Comparison of ENCODE assay signal across 8 cellular contexts in the genomic region with DNA sequence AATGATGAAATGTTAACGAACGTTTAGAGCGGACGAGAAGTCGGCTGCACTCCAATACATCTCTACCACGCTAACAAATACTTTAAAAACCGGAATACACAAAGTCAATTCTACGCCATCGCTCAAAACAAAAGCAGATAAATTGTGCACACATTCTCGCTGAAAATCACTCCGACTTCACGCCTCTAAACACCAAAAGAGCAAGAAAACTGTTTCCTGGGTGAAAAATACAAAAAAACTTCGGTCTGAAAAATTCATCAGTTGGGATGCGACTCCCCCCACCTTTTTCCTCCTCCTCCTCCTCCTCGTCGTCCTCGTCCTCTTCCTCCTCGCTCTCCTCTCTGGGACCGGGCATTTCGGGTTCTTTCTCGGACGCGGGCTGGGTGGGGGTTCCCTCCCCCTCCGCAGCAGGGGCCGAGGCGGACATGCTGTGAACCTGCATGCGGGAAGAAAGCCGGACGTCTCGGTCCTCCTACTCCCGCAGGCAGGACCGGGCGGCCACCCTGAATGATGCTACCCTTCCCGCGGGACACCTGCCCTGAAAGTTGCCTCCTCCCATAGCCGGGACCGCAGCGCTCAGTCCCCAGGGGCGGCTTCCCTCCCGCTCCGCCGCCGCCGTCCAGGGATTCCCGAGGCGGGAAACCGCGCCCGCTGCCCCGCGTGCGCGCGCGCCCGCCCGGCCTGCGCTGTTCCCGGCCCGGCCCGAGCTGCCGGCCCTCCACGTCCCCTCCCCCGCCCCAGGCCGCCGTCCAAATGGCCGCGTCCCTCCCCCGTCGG. TPM values are rescaled to one million over a fixed set of nuclear protein-coding genes. Genes with fewer than 3 reads are reported as not detected.
A peak's percentile ranks its signal among the peaks of the same experiment; 100 is the strongest.
DNase-seq lines count a peak whose midpoint lies in the region; ATAC-seq and TF ChIP-seq lines count a peak whose summit lies in the region.

No MANE protein-coding gene starts in this region.

- peak overlapping the region; percentile 76 for H3K27ac ChIP-seq in CD4-positive, alpha-beta memory T cell (ENCODE audit: low read depth, low read length)
- H3K27ac ChIP-seq in SK-N-MC, result peak overlapping the region; percentile 84
- H3K27ac ChIP-seq in mammary epithelial cell (ENCODE audit: insufficient read depth, low read depth, low read length), result peak overlapping the region; percentile 77

- H3K4me1 Mint-ChIP-seq in CD4-positive, alpha-beta memory T cell, result peaks cover 44 to 58% (median 52%) of the 10 kb centered on the region in 4 donors

- peak; percentile 26 for ATAC-seq in GM19372 (IDR thresholded peaks at IDR 0.05; ENCODE audit: low read depth, unreplicated experiment)
- peak; percentile 11 for ATAC-seq in HG03520 (IDR thresholded peaks at IDR 0.05; ENCODE audit: unreplicated experiment)
- ATAC-seq in GM18858 (IDR thresholded peaks at IDR 0.05; ENCODE audit: unreplicated experiment), result no peak

- peak overlapping the region; percentile 92 to 98 (median 96) for H3K27ac Mint-ChIP-seq in CD4-positive, alpha-beta memory T cell

- no peaks in the 10 kb centered on the region for H3K36me3 ChIP-seq in CD4-positive, alpha-beta memory T cell (ENCODE audit: insufficient read depth, low read length)
- peaks cover 44% of the 10 kb centered on the region for H3K36me3 ChIP-seq in SK-N-MC (ENCODE audit: insufficient read depth, low read length)
- H3K36me3 ChIP-seq in mammary epithelial cell (ENCODE audit: insufficient read depth, low read length), result no peaks in the 10 kb centered on the region

- peaks cover 52% of the 10 kb centered on the region for H3K4me1 ChIP-seq in CD4-positive, alpha-beta memory T cell (ENCODE audit: insufficient read depth, low read length)
- H3K4me1 ChIP-seq in mammary epithelial cell (ENCODE audit: insufficient read depth, low read length), result peaks cover 39% of the 10 kb centered on the region

- H3K27me3 ChIP-seq in CD4-positive, alpha-beta memory T cell (ENCODE audit: insufficient read depth, low read length), result no peaks in the 10 kb centered on the region
- H3K27me3 ChIP-seq in mammary epithelial cell (ENCODE audit: insufficient read depth, low read length), result no peaks in the 10 kb centered on the region

- peaks cover 0 to 34% of the 10 kb centered on the region in 2 donors for H3K36me3 Mint-ChIP-seq in CD4-positive, alpha-beta memory T cell

- H3K4me3 ChIP-seq in CD4-positive, alpha-beta memory T cell (ENCODE audit: low read length in 2 of 2), result peak overlapping the region; percentile 64 to 89
- peak overlapping the region; percentile 95 for H3K4me3 ChIP-seq in SK-N-MC
- H3K4me3 ChIP-seq in mammary epithelial cell (replicated peaks in 1 of 3; ENCODE audit: insufficient read depth in 1 of 3, low read depth in 2 of 3, low read length in 3 of 3), result peak overlapping the region; percentile 53 to 91 (median 82)
- H3K4me3 ChIP-seq in skeletal muscle cell (ENCODE audit: low read depth, low read length), result peak overlapping the region; percentile 92

- peak overlapping the region; percentile 87 for H3K4me2 ChIP-seq in mammary epithelial cell (ENCODE audit: insufficient read depth, low read depth, low read length)

- no peak for TF ChIP-seq CTCF in mammary epithelial cell (conservative IDR thresholded peaks at IDR 0.05 in 1 of 2, IDR thresholded peaks at IDR 0.05 in 1 of 2; ENCODE audit: extremely low read depth in 1 of 2, insufficient read depth in 1 of 2, low read depth in 1 of 2, low read length in 2 of 2)

- H3K9me3 Mint-ChIP-seq in CD4-positive, alpha-beta memory T cell, result peaks cover 0 to 4% (median 0%) of the 10 kb centered on the region in 8 donors

- in situ Hi-C loops in mammary epithelial cell (cut with MboI; ENCODE audit: low sequenced_read_pairs in 2 of 2), result no loop called here

- no peaks in the 10 kb centered on the region for H3K27me3 Mint-ChIP-seq in CD4-positive, alpha-beta memory T cell

- peaks cover 54% of the 10 kb centered on the region for H3K79me2 ChIP-seq in mammary epithelial cell (ENCODE audit: insufficient read depth, low read length)

- peak overlapping the region; percentile 90 for H2AFZ ChIP-seq in mammary epithelial cell (ENCODE audit: low read depth, low read length)

- dilution Hi-C loops in mammary epithelial cell (cut with HindIII; ENCODE audit: low sequenced_read_pairs), result no loop called here

- POLR2A ChIA-PET in CD4-positive, alpha-beta memory T cell (lab: Charles Lee; ENCODE audit: partially characterized antibody), result interaction anchor here (0.9 to 1.9 kb wide), 4 partner anchors 22 to 663 kb away, joined by 3 to 11 read pairs (median 5); partner anchors contain the start of genes KDM1B and TPMT

- H3K9ac ChIP-seq in SK-N-MC (ENCODE audit: insufficient read length) (peak overlapping the region; percentile 95), mammary epithelial cell (ENCODE audit: insufficient read depth, low read length) (peak overlapping the region; percentile 94)

- under 1% methylated on average over 26 of the region's 70 CpGs for WGBS in mammary epithelial cell (ENCODE audit: low coverage, missing lambda C conversion rate)

- H4K20me1 ChIP-seq in mammary epithelial cell (ENCODE audit: insufficient read depth, low read length), result peaks cover 8% of the 10 kb centered on the region

- no peaks in the 10 kb centered on the region for H3K9me3 ChIP-seq in CD4-positive, alpha-beta memory T cell (ENCODE audit: control insufficient read depth in 1 of 2, low read length in 2 of 2)
- no peaks in the 10 kb centered on the region for H3K9me3 ChIP-seq in SK-N-MC (ENCODE audit: low read depth, low read length)
- H3K9me3 ChIP-seq in mammary epithelial cell (replicated peaks; ENCODE audit: insufficient read depth, low read length), result no peaks in the 10 kb centered on the region

- CTCF ChIA-PET in CD4-positive, alpha-beta memory T cell (lab: Charles Lee; ENCODE audit: partially characterized antibody), result no interaction called here
- CTCF ChIA-PET in mammary epithelial cell (lab: Charles Lee; ENCODE audit: low non-redundant PET), result interaction anchor here (0.6 kb wide), 2 partner anchors 110 to 123 kb away, joined by 5 read pairs; partner anchors contain the start of gene RNF144B

- intact Hi-C loops in CD4-positive, alpha-beta memory T cell (cut with micrococcal nuclease), result loop anchor here (1.0 to 5.0 kb wide), 7 partner anchors 21 to 1501 kb away; partner anchors contain the start of genes ATXN1, FAM8A1, KDM1B and NUP153
- intact Hi-C loops in mammary epithelial cell (cut with micrococcal nuclease), result loop anchor here (1.0 to 10.0 kb wide), 4 partner anchors 59 to 399 kb away; partner anchors contain the start of genes KDM1B and TPMT

- BruUV-seq in mammary epithelial cell (replicated peaks; lab: Mats Ljungman, UMichigan), result no TSS peak

- H3K4me3 Mint-ChIP-seq in CD4-positive, alpha-beta memory T cell, result peak overlapping the region; percentile 93 to 98 (median 96)

- peak in 4 of 5 donors; percentile 38 to 57 (median 47) for DNase-seq in CD4-positive, alpha-beta memory T cell
- DNase-seq in SK-N-MC (ENCODE audit: low read depth, low spot score) (no peak), mammary epithelial cell (peak; percentile 62), iPS-NIHi7 (ENCODE audit: extremely low spot score) (peak; percentile 71), skeletal muscle cell (ENCODE audit: low read depth) (no peak)

RNA-seq across cellular contexts. Expression of gene DEK, which starts 0.6 kb away (rescaled TPM):
- 100 to 1,000 TPM; 128 to 131 TPM for total RNA-seq in CD4-positive, alpha-beta memory T cell
- polyA plus RNA-seq in CD4-positive, alpha-beta memory T cell, result 10 to 100 TPM; 56.4 to 91.4 TPM
- 100 to 1,000 TPM in 1 of 2 donors, 10 to 100 TPM in 1; 34.5 to 103 TPM for total RNA-seq in mammary epithelial cell
- polyA plus RNA-seq in mammary epithelial cell, result 48.1 TPM
- 11.0 TPM for polyA minus RNA-seq in mammary epithelial cell

Comparison
In these comparisons a context has a peak if more than half of its experiments do, and no peak if none do; other contexts are left out.
1. DNase-seq: peak in CD4-positive, alpha-beta memory T cell (4 of 5), mammary epithelial cell (single experiment) and iPS-NIHi7 (single experiment); none in SK-N-MC (single experiment) and skeletal muscle cell (single experiment).
2. Peak in every context shown above with its lines, with median percentiles within 50 percentile points of each other: H3K27ac ChIP-seq and H3K4me3 ChIP-seq.